Comparison of ENCODE assay signal across 1 cellular context in genomic region chr2:186696337-186696736, GRCh38.
TF ChIP-seq lines count a peak whose summit lies in the region.

No MANE protein-coding gene starts in this region.

TF ChIP-seq in H1, 55 proteins besides CTCF, POLR2A, EP300 and RAD21:
- TF ChIP-seq MAX (IDR thresholded peaks at IDR 0.05) (no peak), KDM5A (IDR thresholded peaks at IDR 0.05; ENCODE audit: low read length) (no peak), ZNF274 (IDR thresholded peaks at IDR 0.05; ENCODE audit: borderline replicate concordance, extremely low read depth, low read length) (no peak), KDM1A (IDR thresholded peaks at IDR 0.05; ENCODE audit: borderline replicate concordance, low read length) (no peak), GABPA (IDR thresholded peaks at IDR 0.05; ENCODE audit: borderline replicate concordance, insufficient read depth, low read length) (no peak), JUN (IDR thresholded peaks at IDR 0.05; ENCODE audit: low read depth, low read length) (no peak), SIX5 (IDR thresholded peaks at IDR 0.05; ENCODE audit: low read depth, low read length) (no peak), SIRT6 (IDR thresholded peaks at IDR 0.05; ENCODE audit: low read length) (no peak), TEAD4 (IDR thresholded peaks at IDR 0.05; ENCODE audit: low read depth, low read length) (no peak), SP1 (IDR thresholded peaks at IDR 0.05; ENCODE audit: low read depth, low read length) (no peak)
